Comparison of ENCODE assay signal across 13 cellular contexts in genomic region chr18:23716516-23716915, GRCh38. TPM values are rescaled to one million over a fixed set of nuclear protein-coding genes. Genes with fewer than 3 reads are reported as not detected.
DNase-seq lines count a peak whose midpoint lies in the region; ATAC-seq lines count a peak whose summit lies in the region.
"Had no signal": no experiment of that assay in that cellular context is flagged by ENCODE, and none has a peak within 500 bp of the region (broad histone marks: within the 10 kb centered on the region; RNA-seq: fewer than 3 reads in every experiment).

No MANE protein-coding gene starts in this region.

- H3K4me3 Mint-ChIP-seq in immature natural killer cell = no peak overlapping the region

- peak; percentile 49 for DNase-seq in DMS 273 treated with DMSO at 0.1 percent for 48 hours (lab: John Stamatoyannopoulos, UW)
- peak; percentile 35 for DNase-seq in RKO (ENCODE audit: low spot score)
- DNase-seq in epithelial cell of prostate (ENCODE audit: low read depth, low spot score) = peak; percentile 63
- peak; percentile 84 for DNase-seq in non-pigmented ciliary epithelial cell (ENCODE audit: low read depth)
- DNase-seq in SW 1271 (lab: John Stamatoyannopoulos, UW) = no peak
- DNase-seq in immature natural killer cell = no peak
- DNase-seq: activated CD4-positive, alpha-beta T cell treated with anti-CD3 and anti-CD28 coated beads, Interleukin-2, amount 50 U/mL, for 4 hours; adrenal gland; NCI-H2029 treated with DMSO at 0.1 percent for 48 hours; stimulated activated CD4-positive, alpha-beta T cell treated with anti-CD3 and anti-CD28 coated beads, Interleukin-4, amount 100 ng/mL, for 4 hours had no signal

- peak overlapping the region; percentile 89 for H3K27ac ChIP-seq in epithelial cell of prostate
- H3K27ac ChIP-seq: adrenal gland, thoracic aorta had no signal

- peaks cover 1 to 6% (median 3%) of the 10 kb centered on the region in 3 donors for H3K27me3 Mint-ChIP-seq in immature natural killer cell (ENCODE audit: low read depth in 3 of 3)

- H3K9me3 Mint-ChIP-seq in immature natural killer cell = no peaks in the 10 kb centered on the region

- no peak for ATAC-seq in GM18511 (IDR thresholded peaks at IDR 0.05; ENCODE audit: unreplicated experiment)
- ATAC-seq in GM21390 (IDR thresholded peaks at IDR 0.05; ENCODE audit: unreplicated experiment) = no peak

- peaks cover 8 to 19% of the 10 kb centered on the region in 2 donors for H3K4me1 Mint-ChIP-seq in immature natural killer cell

- H3K27ac Mint-ChIP-seq in immature natural killer cell = no peak overlapping the region

- H3K36me3 Mint-ChIP-seq in immature natural killer cell = no peaks in the 10 kb centered on the region

RNA-seq across cellular contexts. Expression of gene LAMA3, which starts 27.3 kb away (rescaled TPM):
- not detected for polyA plus RNA-seq in immature natural killer cell

RNA-seq across cellular contexts. Expression of gene ANKRD29, which starts 53.8 kb away (rescaled TPM):
- polyA plus RNA-seq in immature natural killer cell = under 1 TPM in 1 of 3 donors, not detected in 2; 0.59 TPM

Comparison
In these comparisons a context has a peak if more than half of its experiments do, and no peak if none do; other contexts are left out.
1. DNase-seq: peak in DMS 273 treated with DMSO at 0.1 percent for 48 hours (single experiment), RKO (single experiment), epithelial cell of prostate (single experiment) and non-pigmented ciliary epithelial cell (single experiment); none in SW 1271 (0 of 2) and immature natural killer cell (0 of 3).